1 cellular context compared by ENCODE assay signal in the genomic region with DNA sequence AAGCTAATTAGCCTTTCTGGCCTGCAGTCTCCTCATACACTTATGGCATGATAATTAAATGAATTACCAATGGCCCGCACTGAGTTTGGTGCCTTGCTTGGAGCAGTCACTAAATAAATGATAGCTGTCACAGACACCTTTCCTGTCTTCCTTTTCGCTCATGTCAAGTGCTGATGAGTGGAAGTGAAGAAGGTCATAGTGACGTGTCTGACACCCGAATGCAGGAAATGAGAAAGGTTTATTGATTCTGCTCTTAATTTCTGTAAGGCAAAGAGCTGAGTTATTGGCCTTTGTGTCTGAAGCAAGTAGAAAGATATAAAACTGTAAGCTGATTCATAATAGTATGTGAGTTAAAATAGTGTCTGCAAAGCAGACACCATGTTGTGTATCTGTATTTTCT.
TF ChIP-seq lines count a peak whose summit lies in the region.

No MANE protein-coding gene starts in this region.

TF ChIP-seq in GM12878, 131 proteins besides CTCF, POLR2A, EP300 and RAD21:
- TF ChIP-seq IKZF2 (IDR thresholded peaks at IDR 0.05) (no peak), KDM1A (IDR thresholded peaks at IDR 0.05; ENCODE audit: borderline replicate concordance) (no peak), ZBED1 (IDR thresholded peaks at IDR 0.05; ENCODE audit: borderline replicate concordance) (no peak), CBX5 (IDR thresholded peaks at IDR 0.05; ENCODE audit: low read depth) (no peak), SRF (IDR thresholded peaks at IDR 0.05; ENCODE audit: low read depth in 2 of 2, low read length in 2 of 2) (no peak), NR2C2 (IDR thresholded peaks at IDR 0.05; ENCODE audit: borderline replicate concordance, control insufficient read depth, insufficient read length, low read depth) (no peak)
